15 cellular contexts compared by ENCODE assay signal in genomic region chr3:72258366-72258765, GRCh38.
DNase-seq lines count a peak whose midpoint lies in the region; FAIRE-seq and TF ChIP-seq lines count a peak whose summit lies in the region.
"Had no signal": no experiment of that assay in that cellular context is flagged by ENCODE, and none has a peak within 500 bp of the region (broad histone marks: within the 10 kb centered on the region; RNA-seq: fewer than 3 reads in every experiment).

No MANE protein-coding gene starts in this region.

- H3K36me3 ChIP-seq in H1 (ENCODE audit: control insufficient read depth in 2 of 4, insufficient read depth in 4 of 4, low read length in 3 of 4) = no peaks in the 10 kb centered on the region
- no peaks in the 10 kb centered on the region for H3K36me3 ChIP-seq in MG63
- no peaks in the 10 kb centered on the region for H3K36me3 ChIP-seq in brain microvascular endothelial cell (replicated peaks)
- H3K36me3 ChIP-seq: gastroesophageal sphincter, ovary had no signal

- no peak for DNase-seq in activated naive CD4-positive, alpha-beta T cell treated with anti-CD3 and anti-CD28 coated beads, Interleukin-2, amount 50 U/mL, for 16 hours
- DNase-seq in NCI-H345 treated with DMSO at 0.1 percent for 48 hours (lab: John Stamatoyannopoulos, UW; ENCODE audit: unreplicated experiment) = peak; percentile 70
- no peak for DNase-seq in H1 (ENCODE audit: low read depth in 1 of 2, low spot score in 2 of 2)
- DNase-seq in substantia nigra (lab: John Stamatoyannopoulos, UW) = no peak
- DNase-seq in MG63 = no peak
- no peak for DNase-seq in islet precursor cell
- DNase-seq in brain microvascular endothelial cell = no peak
- DNase-seq: NCI-H2227 treated with DMSO at 0.1 percent for 48 hours; ovary; SK-N-SH; stimulated activated CD4-positive, alpha-beta T cell treated with anti-CD3 and anti-CD28 coated beads, Interleukin-12 subunit alpha, Interleukin-12 subunit beta, amount 100 ng/mL, for 4 hours had no signal

- TF ChIP-seq RAD21 in H1 (IDR thresholded peaks at IDR 0.05 in 1 of 2, conservative IDR thresholded peaks at IDR 0.05 in 1 of 2; ENCODE audit: low read depth in 2 of 2, low read length in 2 of 2) = no peak

- peak overlapping the region; percentile 83 for H3K4me3 Mint-ChIP-seq in activated naive CD4-positive, alpha-beta T cell treated with anti-CD3 and anti-CD28 coated beads, Interleukin-2, amount 50 U/mL, for 24 hours
- H3K4me3 Mint-ChIP-seq: central memory CD8-positive, alpha-beta T cell had no signal

- H3K56ac ChIP-seq in H1 (replicated peaks; ENCODE audit: insufficient read length, low read depth, low read length) = no peak overlapping the region

- H4K91ac ChIP-seq in H1 (replicated peaks; ENCODE audit: insufficient read length, low read length) = no peak overlapping the region

- H3K9me3 Mint-ChIP-seq in activated naive CD4-positive, alpha-beta T cell treated with anti-CD3 and anti-CD28 coated beads, Interleukin-2, amount 50 U/mL, for 24 hours = no peaks in the 10 kb centered on the region
- H3K9me3 Mint-ChIP-seq: central memory CD8-positive, alpha-beta T cell had no signal

- H3K4me3 ChIP-seq in H1 (ENCODE audit: extremely low read depth in 1 of 4, insufficient read depth in 2 of 4, low read depth in 3 of 4, low read length in 4 of 4) (no peak overlapping the region), MG63 (no peak overlapping the region), brain microvascular endothelial cell (ENCODE audit: low read depth, low read length) (no peak overlapping the region)
- H3K4me3 ChIP-seq: gastroesophageal sphincter, ovary had no signal

- no peaks in the 10 kb centered on the region for H3K79me2 ChIP-seq in H1 (ENCODE audit: control insufficient read depth in 1 of 2, insufficient read depth in 2 of 2, low read length in 2 of 2)

- H2BK12ac ChIP-seq in H1 (ENCODE audit: low read depth, low read length) = no peak overlapping the region

- H2BK20ac ChIP-seq in H1 (ENCODE audit: low read length) = no peak overlapping the region

- TF ChIP-seq CTCF in H1 (IDR thresholded peaks at IDR 0.05; ENCODE audit: control extremely low read depth in 1 of 3, insufficient read depth in 1 of 3, low read depth in 1 of 3, low read length in 3 of 3) (no peak), brain microvascular endothelial cell (IDR thresholded peaks at IDR 0.05; ENCODE audit: low read depth, low read length, missing control alignments) (no peak)

- in situ Hi-C loops in brain microvascular endothelial cell (cut with HindIII; ENCODE audit: low pct_ligation_motif_present, low sequenced_read_pairs) = no loop called here

- WGBS in H1 (ENCODE audit: extremely low coverage in 1 of 2, insufficient coverage in 1 of 2, insufficient read length in 1 of 2, insufficient replicate concordance in 2 of 2, low coverage in 1 of 2, low lambda C conversion rate in 2 of 2, missing lambda C conversion rate in 1 of 2), 2 experiments = 51% methylated on average over 9 of the region's 10 CpGs; no CpG with 5 or more reads in 1 of the 2 experiments

- H3K23me2 ChIP-seq in H1 (ENCODE audit: low read depth, low read length) = no peaks in the 10 kb centered on the region

- no peak overlapping the region for H2BK120ac ChIP-seq in H1 (replicated peaks; ENCODE audit: low read depth, low read length)

- no peak overlapping the region for H3K23ac ChIP-seq in H1 (ENCODE audit: insufficient read length)

- H3K9me3 ChIP-seq in H1 (ENCODE audit: insufficient read depth in 2 of 2, low read depth in 1 of 2, low read length in 1 of 2) (no peaks in the 10 kb centered on the region), MG63 (no peaks in the 10 kb centered on the region)
- H3K9me3 ChIP-seq: gastroesophageal sphincter, ovary, SK-N-SH had no signal

- CTCF ChIA-PET in H1 (lab: Charles Lee; ENCODE audit: partially characterized antibody) = interaction anchor here (1.2 to 5.2 kb wide), 3 partner anchors 7 to 332 kb away, joined by 3 to 16 read pairs (median 5); no protein-coding TSS in a partner anchor

- H2AK5ac ChIP-seq in H1 (ENCODE audit: low read depth, low read length) = no peak overlapping the region

- no peak overlapping the region for H4K5ac ChIP-seq in H1 (ENCODE audit: insufficient read length, low read depth, low read length)

- no peak for FAIRE-seq in H1 (lab: Jason Lieb, UNC)
- FAIRE-seq: endothelial cell of umbilical vein had no signal

- no peak overlapping the region for H3K9ac ChIP-seq in H1 (replicated peaks in 1 of 4; ENCODE audit: extremely low read depth in 1 of 4, low read depth in 3 of 4, low read length in 3 of 4)
- H3K9ac ChIP-seq: SK-N-SH had no signal

- peaks cover 4% of the 10 kb centered on the region for H3K36me3 Mint-ChIP-seq in activated naive CD4-positive, alpha-beta T cell treated with anti-CD3 and anti-CD28 coated beads, Interleukin-2, amount 50 U/mL, for 24 hours

- no peaks in the 10 kb centered on the region for H4K20me1 ChIP-seq in H1 (replicated peaks in 1 of 2; ENCODE audit: control insufficient read depth in 1 of 2, insufficient read depth in 2 of 2, low read length in 2 of 2)

- peak overlapping the region in 1 of 2 experiments; percentile 32; a peak in 1 of 4 replicates for H3K4me2 ChIP-seq in H1 (ENCODE audit: insufficient read depth in 1 of 2, low read depth in 2 of 2, low read length in 2 of 2)
- H3K4me2 ChIP-seq: SK-N-SH had no signal

- peaks cover 0 to 13% (median 6%) of the 10 kb centered on the region in 4 experiments; a peak in 6 of 7 replicates for H3K4me1 ChIP-seq in H1 (replicated peaks in 1 of 4; ENCODE audit: control insufficient read depth in 3 of 4, insufficient read depth in 4 of 4, low read length in 3 of 4)

- H3K27me3 Mint-ChIP-seq in activated naive CD4-positive, alpha-beta T cell treated with anti-CD3 and anti-CD28 coated beads, Interleukin-2, amount 50 U/mL, for 24 hours = no peaks in the 10 kb centered on the region

- TF ChIP-seq POLR2A in H1 (IDR thresholded peaks at IDR 0.05; ENCODE audit: control extremely low read depth in 1 of 2, low read depth in 2 of 2, low read length in 2 of 2) = no peak

- H4K8ac ChIP-seq in H1 (ENCODE audit: extremely low read depth, insufficient read depth, low read length) = no peak overlapping the region

- peaks cover 48% of the 10 kb centered on the region for H3K4me1 Mint-ChIP-seq in activated naive CD4-positive, alpha-beta T cell treated with anti-CD3 and anti-CD28 coated beads, Interleukin-2, amount 50 U/mL, for 24 hours
- H3K4me1 Mint-ChIP-seq: central memory CD8-positive, alpha-beta T cell had no signal

- H2AFZ ChIP-seq in H1 (ENCODE audit: low read length) = no peak overlapping the region

- H3K79me1 ChIP-seq in H1 (ENCODE audit: low read depth, low read length) = no peaks in the 10 kb centered on the region

- H3K4ac ChIP-seq in H1 (replicated peaks; ENCODE audit: insufficient read length, low read depth, low read length) = no peak overlapping the region

- no peak overlapping the region for H2BK5ac ChIP-seq in H1 (ENCODE audit: low read depth, low read length)

- POLR2A ChIA-PET in H1 (lab: Charles Lee; ENCODE audit: partially characterized antibody) = no interaction called here

- H3K27ac ChIP-seq in H1 (ENCODE audit: low read depth, low read length) (no peak overlapping the region), substantia nigra (ENCODE audit: low read depth, low read length, poor library complexity, severe bottlenecking) (peak overlapping the region; percentile 60), brain microvascular endothelial cell (no peak overlapping the region)
- H3K27ac ChIP-seq: gastroesophageal sphincter, ovary had no signal

- H2BK15ac ChIP-seq in H1 (ENCODE audit: low read length) = no peak overlapping the region

- H3K14ac ChIP-seq in H1 (ENCODE audit: insufficient read length) = no peak overlapping the region

- H3K27ac Mint-ChIP-seq in activated naive CD4-positive, alpha-beta T cell treated with anti-CD3 and anti-CD28 coated beads, Interleukin-2, amount 50 U/mL, for 24 hours = peak overlapping the region; percentile 71

- no peak for TF ChIP-seq EP300 in H1 (IDR thresholded peaks at IDR 0.05; ENCODE audit: borderline replicate concordance in 1 of 2, low read depth in 2 of 2, low read length in 2 of 2)

- H3K18ac ChIP-seq in H1 (ENCODE audit: extremely low read depth, low read length) = peak overlapping the region; percentile 36; the same call in 1 of the 2 replicates

- H3K27me3 ChIP-seq in H1 (replicated peaks in 1 of 4; ENCODE audit: control insufficient read depth in 3 of 4, extremely low read depth in 1 of 4, insufficient read depth in 3 of 4, low read length in 3 of 4) (no peaks in the 10 kb centered on the region), MG63 (no peaks in the 10 kb centered on the region), brain microvascular endothelial cell (replicated peaks) (peaks cover 7% of the 10 kb centered on the region)
- H3K27me3 ChIP-seq: gastroesophageal sphincter, ovary had no signal

TF ChIP-seq in H1, 55 proteins besides CTCF, POLR2A, EP300 and RAD21 (continues in another document):
- TF ChIP-seq USF2 (IDR thresholded peaks at IDR 0.05; ENCODE audit: low read length) (no peak), YY1 (IDR thresholded peaks at IDR 0.05; ENCODE audit: low read depth, low read length) (no peak), EGR1 (IDR thresholded peaks at IDR 0.05; ENCODE audit: borderline replicate concordance, low read depth, low read length) (no peak), CBX8 (IDR thresholded peaks at IDR 0.05; ENCODE audit: borderline replicate concordance, low read depth, low read length) (no peak), CBX5 (IDR thresholded peaks at IDR 0.05; ENCODE audit: low read depth, low read length) (no peak), SP1 (IDR thresholded peaks at IDR 0.05; ENCODE audit: low read depth, low read length) (no peak), RNF2 (IDR thresholded peaks at IDR 0.05; ENCODE audit: borderline replicate concordance, low read depth, low read length, missing control alignments, poor library complexity, severe bottlenecking) (no peak), SP2 (IDR thresholded peaks at IDR 0.05; ENCODE audit: low read length) (no peak), SRF (IDR thresholded peaks at IDR 0.05; ENCODE audit: low read depth, low read length) (no peak), CEBPB (IDR thresholded peaks at IDR 0.05; ENCODE audit: low read depth, low read length) (no peak), POLR2AphosphoS5 (IDR thresholded peaks at IDR 0.05; ENCODE audit: low read depth, low read length) (no peak), NRF1 (IDR thresholded peaks at IDR 0.05; ENCODE audit: low read depth, low read length) (no peak), JUND (IDR thresholded peaks at IDR 0.05; ENCODE audit: low read length) (no peak), CREB1 (IDR thresholded peaks at IDR 0.05) (no peak), KDM5A (IDR thresholded peaks at IDR 0.05; ENCODE audit: low read length) (no peak)
